In genomic region chr10:103045961-103046360, GRCh38 we compare ENCODE assay signal across 20 cellular contexts.
"Had no signal": no experiment of that assay in that cellular context is flagged by ENCODE, and none has a peak within 500 bp of the region (broad histone marks: within the 10 kb centered on the region; RNA-seq: fewer than 3 reads in every experiment).

No MANE protein-coding gene starts in this region.

- H3K27me3 ChIP-seq: adrenal gland had no signal

- H3K4me3 ChIP-seq: adrenal gland had no signal

- H3K9me3 Mint-ChIP-seq: activated naive CD8-positive, alpha-beta T cell treated with anti-CD3 and anti-CD28 coated beads, Interleukin-2, amount 10 ng/mL, durations not matched to agents 7 days and 5 days; T-helper 1 cell treated with Interleukin-12 subunit alpha and Interleukin-12 subunit beta and Interleukin-4 antibody, amounts not matched to agents 30 μg/mL and 1 μg/mL, for 36 hours had no signal

- H3K9me3 ChIP-seq: adrenal gland had no signal

- H3K27me3 Mint-ChIP-seq: activated naive CD8-positive, alpha-beta T cell treated with anti-CD3 and anti-CD28 coated beads, Interleukin-2, amount 10 ng/mL, durations not matched to agents 7 days and 5 days had no signal

- H3K27ac Mint-ChIP-seq: activated CD8-positive, alpha-beta T cell treated with anti-CD3 and anti-CD28 coated beads, Interleukin-2, amount 10 ng/mL, durations not matched to agents 7 days and 5 days; activated naive CD8-positive, alpha-beta T cell treated with anti-CD3 and anti-CD28 coated beads, Interleukin-2, amount 10 ng/mL, durations not matched to agents 7 days and 5 days; T-helper 1 cell treated with Interleukin-12 subunit alpha and Interleukin-12 subunit beta and Interleukin-4 antibody, amounts not matched to agents 30 μg/mL and 1 μg/mL, for 36 hours had no signal

- ATAC-seq: activated CD4-positive, CD25-positive, alpha-beta regulatory T cell treated with anti-CD3 and anti-CD28 coated beads, Interleukin-2, amount 50 U/mL, for 24 hours; activated CD8-positive, alpha-beta T cell treated with anti-CD3 and anti-CD28 coated beads, Interleukin-2, amount 10 ng/mL, durations not matched to agents 7 days and 5 days; PC-3 had no signal

- DNase-seq: activated CD4-positive, alpha-beta T cell treated with anti-CD3 and anti-CD28 coated beads for 4 hours; activated CD4-positive, alpha-beta T cell treated with anti-CD3 and anti-CD28 coated beads, Interleukin-2, amount 50 U/mL, for 4 hours; activated CD8-positive, alpha-beta memory T cell treated with anti-CD3 and anti-CD28 coated beads, Interleukin-2, amount 50 U/mL, for 48 hours; activated CD8-positive, alpha-beta T cell treated with anti-CD3 and anti-CD28 coated beads, Interleukin-2, amount 10 ng/mL, durations not matched to agents 7 days and 5 days; activated naive CD4-positive, alpha-beta T cell treated with anti-CD3 and anti-CD28 coated beads, Interleukin-2, amount 50 U/mL, for 16 hours; activated naive CD8-positive, alpha-beta T cell treated with anti-CD3 and anti-CD28 coated beads, Interleukin-2, amount 10 ng/mL, durations not matched to agents 7 days and 5 days; activated T-cell treated with anti-CD3 and anti-CD28 coated beads, Interleukin-2, amount 50 U/mL, for 1 hour; adrenal gland; cerebellar nuclear complex; Kasumi-1; NCI-H1105 treated with DMSO at 0.1 percent for 48 hours; NCI-H146; NCI-H187 treated with DMSO at 0.1 percent for 48 hours; NCI-H2081 treated with DMSO at 0.1 percent for 48 hours; NCI-H446; NCI-H524; PC-3; SHP77 treated with DMSO at 0.1 percent for 48 hours had no signal

- H3K4me3 Mint-ChIP-seq: activated CD8-positive, alpha-beta T cell treated with anti-CD3 and anti-CD28 coated beads, Interleukin-2, amount 10 ng/mL, durations not matched to agents 7 days and 5 days; activated naive CD8-positive, alpha-beta T cell treated with anti-CD3 and anti-CD28 coated beads, Interleukin-2, amount 10 ng/mL, durations not matched to agents 7 days and 5 days; T-helper 1 cell treated with Interleukin-12 subunit alpha and Interleukin-12 subunit beta and Interleukin-4 antibody, amounts not matched to agents 30 μg/mL and 1 μg/mL, for 36 hours had no signal

- H3K36me3 Mint-ChIP-seq: activated naive CD8-positive, alpha-beta T cell treated with anti-CD3 and anti-CD28 coated beads, Interleukin-2, amount 10 ng/mL, durations not matched to agents 7 days and 5 days had no signal

- H3K27ac ChIP-seq: adrenal gland had no signal

- H3K36me3 ChIP-seq: adrenal gland had no signal
